Comparison of ENCODE assay signal across 8 cellular contexts in the genomic region with DNA sequence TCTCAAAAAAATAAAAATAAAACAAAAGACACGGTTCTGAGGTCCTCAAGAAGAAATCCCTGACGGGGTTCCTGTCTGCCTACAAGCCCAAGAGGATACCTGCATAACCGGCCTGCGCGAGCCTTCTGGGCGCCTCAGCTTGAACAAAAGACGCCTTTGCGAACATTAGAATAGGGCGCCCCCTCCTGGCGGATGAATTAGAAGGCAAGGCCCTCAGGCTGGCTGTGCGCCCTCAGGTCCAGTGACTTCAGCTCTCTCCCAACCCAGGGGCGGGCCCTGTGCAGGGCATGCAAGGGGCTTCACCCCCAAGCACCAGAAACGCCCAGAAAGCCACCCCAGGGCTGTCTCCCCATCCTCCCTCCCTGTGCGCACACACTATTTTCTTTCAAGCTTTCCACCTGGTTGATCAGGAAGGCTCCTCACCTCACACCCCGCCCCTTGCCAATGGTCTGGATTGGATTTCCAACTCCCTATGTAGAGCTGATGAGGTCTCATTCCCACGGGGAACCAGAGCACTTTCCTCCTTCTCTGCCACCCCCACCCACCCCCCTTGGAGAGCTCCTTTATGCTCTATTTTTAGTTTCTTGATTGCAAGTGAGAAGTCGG.
DNase-seq lines count a peak whose midpoint lies in the region; ATAC-seq, FAIRE-seq and TF ChIP-seq lines count a peak whose summit lies in the region.

No MANE protein-coding gene starts in this region.

- BruUV-seq in PC-9 (replicated peaks; lab: Mats Ljungman, UMichigan) (no TSS peak), GM12878 (replicated peaks; lab: Mats Ljungman, UMichigan) (no TSS peak)

- TF ChIP-seq POLR2A in GM12878 (IDR thresholded peaks at IDR 0.05; ENCODE audit: low read depth, low read length), result no peak

- SMC1A ChIA-PET in GM12878 (lab: Charles Lee; ENCODE audit: uncharacterized antibody, unreplicated experiment), result no interaction called here

- H3K36me3 ChIP-seq in DOHH2 (ENCODE audit: control insufficient read depth, low read length), result no peaks in the 10 kb centered on the region
- H3K36me3 ChIP-seq in PC-9 (ENCODE audit: low read depth), result no peaks in the 10 kb centered on the region
- no peaks in the 10 kb centered on the region for H3K36me3 ChIP-seq in GM12878 (ENCODE audit: control insufficient read depth in 2 of 2, insufficient read depth in 2 of 2, low read length in 1 of 2)
- H3K36me3 ChIP-seq in keratinocyte (ENCODE audit: control insufficient read depth in 2 of 2, extremely low read depth in 1 of 2, insufficient read depth in 2 of 2, low read length in 2 of 2), result no peaks in the 10 kb centered on the region

- H2AFZ ChIP-seq in PC-9, result no peak overlapping the region
- H2AFZ ChIP-seq in GM12878 (ENCODE audit: control insufficient read depth, low read depth, low read length), result no peak overlapping the region
- H2AFZ ChIP-seq in keratinocyte (ENCODE audit: control insufficient read depth, low read length), result no peak overlapping the region

- in situ Hi-C loops in GM12878 (cut with MboI), result no loop called here

- H3K9ac ChIP-seq in GM12878 (ENCODE audit: control insufficient read depth, insufficient read depth, low read length) (no peak overlapping the region), keratinocyte (ENCODE audit: control insufficient read depth, extremely low read depth, insufficient read depth, low read length) (no peak overlapping the region)

- WGBS in GM12878 (ENCODE audit: insufficient coverage, insufficient replicate concordance, low lambda C conversion rate, missing lambda C conversion rate), result 20% methylated on average over 17 of the region's 17 CpGs

- H4K20me1 ChIP-seq in DOHH2 (ENCODE audit: control insufficient read depth, insufficient read depth, low read depth, low read length) (no peaks in the 10 kb centered on the region), PC-9 (ENCODE audit: insufficient read depth) (no peaks in the 10 kb centered on the region), GM12878 (ENCODE audit: control insufficient read depth, insufficient read depth) (no peaks in the 10 kb centered on the region), keratinocyte (ENCODE audit: control insufficient read depth, extremely low read depth, insufficient read depth, low read length) (no peaks in the 10 kb centered on the region)

- H3K79me2 ChIP-seq in DOHH2 (ENCODE audit: control insufficient read depth, low read length) (no peaks in the 10 kb centered on the region), PC-9 (ENCODE audit: low read depth) (no peaks in the 10 kb centered on the region), GM12878 (ENCODE audit: control insufficient read depth, insufficient read depth, low read length) (no peaks in the 10 kb centered on the region), keratinocyte (ENCODE audit: control insufficient read depth, insufficient read depth, low read length) (no peaks in the 10 kb centered on the region)

- H3K27ac ChIP-seq in DOHH2 (ENCODE audit: low read depth, low read length), result no peak overlapping the region
- H3K27ac ChIP-seq in PC-9, result no peak overlapping the region
- H3K27ac ChIP-seq in GM12878 (ENCODE audit: control insufficient read depth, insufficient read depth), result no peak overlapping the region
- H3K27ac ChIP-seq in keratinocyte (ENCODE audit: control insufficient read depth, insufficient read depth, low read length), result no peak overlapping the region

- H3K4me2 ChIP-seq in DOHH2 (ENCODE audit: low read length), result no peak overlapping the region
- no peak overlapping the region for H3K4me2 ChIP-seq in PC-9
- H3K4me2 ChIP-seq in GM12878 (ENCODE audit: control insufficient read depth, insufficient read depth), result no peak overlapping the region
- H3K4me2 ChIP-seq in keratinocyte (ENCODE audit: control insufficient read depth, extremely low read depth, insufficient read depth, low read depth, low read length), result no peak overlapping the region

- H3K9me1 ChIP-seq in keratinocyte (ENCODE audit: control insufficient read depth, extremely low read depth, insufficient read depth, low read length), result no peaks in the 10 kb centered on the region

- H3K9me2 ChIP-seq in DOHH2 (replicated peaks; ENCODE audit: control insufficient read depth, low read length), result no peaks in the 10 kb centered on the region
- H3K9me2 ChIP-seq in PC-9 (ENCODE audit: insufficient read depth), result no peaks in the 10 kb centered on the region

- CTCF ChIA-PET in PC-9 (lab: Charles Lee), result no interaction called here
- CTCF ChIA-PET in GM12878 (lab: Yijun Ruan, JAX), result interaction anchor here (0.8 to 2.0 kb wide), 9 partner anchors 8 to 1175 kb away, joined by 3 to 8 read pairs (median 3); no protein-coding TSS in a partner anchor

- FAIRE-seq in GM12878 (lab: Jason Lieb, UNC), result peak; percentile 13
- FAIRE-seq in keratinocyte (lab: Jason Lieb, UNC), result no peak

- no peaks in the 10 kb centered on the region for H3K4me1 ChIP-seq in DOHH2 (ENCODE audit: control insufficient read depth, low read length)
- no peaks in the 10 kb centered on the region for H3K4me1 ChIP-seq in PC-9 (replicated peaks; ENCODE audit: insufficient read depth)
- H3K4me1 ChIP-seq in GM12878 (ENCODE audit: control insufficient read depth, insufficient read depth, low read length), result no peaks in the 10 kb centered on the region
- H3K4me1 ChIP-seq in keratinocyte (ENCODE audit: control insufficient read depth, extremely low read depth, insufficient read depth, low read length), result no peaks in the 10 kb centered on the region

- H3K4me3 ChIP-seq in DOHH2 (ENCODE audit: low read length) (no peak overlapping the region), PC-9 (no peak overlapping the region), GM12878 (no peak overlapping the region), keratinocyte (ENCODE audit: control insufficient read depth in 2 of 3, extremely low read depth in 1 of 3, insufficient read depth in 2 of 3, low read depth in 1 of 3, low read length in 3 of 3) (no peak overlapping the region)

- TF ChIP-seq EP300 in GM12878 (IDR thresholded peaks at IDR 0.05; ENCODE audit: borderline replicate concordance in 1 of 2, control insufficient read depth in 1 of 2, low read depth in 2 of 2, low read length in 2 of 2), result no peak

- no peaks in the 10 kb centered on the region for H3F3A ChIP-seq in DOHH2 (ENCODE audit: control insufficient read depth, insufficient read depth)
- H3F3A ChIP-seq in PC-9 (ENCODE audit: insufficient read depth, low read depth), result no peaks in the 10 kb centered on the region

- H3K27me3 ChIP-seq in DOHH2 (ENCODE audit: control insufficient read depth, low read length), result 0 out of 2 replicates have a peak, but pooled peaks cover 4% of the 10 kb centered on the region
- peaks cover 80% of the 10 kb centered on the region for H3K27me3 ChIP-seq in PC-9 (ENCODE audit: insufficient read depth, low read depth)
- H3K27me3 ChIP-seq in GM12878 (replicated peaks in 1 of 2; ENCODE audit: control insufficient read depth in 2 of 2, insufficient read depth in 2 of 2, low read length in 1 of 2), result peaks cover 5 to 12% of the 10 kb centered on the region in 2 experiments
- peaks cover 39% of the 10 kb centered on the region for H3K27me3 ChIP-seq in keratinocyte (ENCODE audit: control insufficient read depth, extremely low read depth, insufficient read depth, low read length)

- intact Hi-C loops in PC-9 (cut with micrococcal nuclease; ENCODE audit: unreplicated experiment), result no loop called here
- intact Hi-C loops in GM12878 (cut with micrococcal nuclease; ENCODE audit: unreplicated experiment), result loop anchor here (1.0 to 5.0 kb wide), 3 partner anchors 45 to 1175 kb away; no protein-coding TSS in a partner anchor

- TF ChIP-seq CTCF in DOHH2 (IDR thresholded peaks at IDR 0.05; ENCODE audit: low read depth, low read length, poor library complexity, severe bottlenecking) (peak; percentile 82), PC-9 (conservative IDR thresholded peaks at IDR 0.05) (peak; percentile 74), GM12878 (IDR thresholded peaks at IDR 0.05 in 2 of 3, conservative IDR thresholded peaks at IDR 0.05 in 1 of 3; ENCODE audit: control insufficient read depth in 2 of 3, extremely low read depth in 1 of 3, insufficient read depth in 1 of 3, low read depth in 3 of 3, low read length in 3 of 3) (peak; percentile 48 to 62 (median 55)), keratinocyte (optimal IDR thresholded peaks at IDR 0.05 in 1 of 3, IDR thresholded peaks at IDR 0.05 in 1 of 3, conservative IDR thresholded peaks at IDR 0.05 in 1 of 3; ENCODE audit: extremely low read depth in 1 of 3, insufficient read depth in 2 of 3, low read length in 3 of 3) (peak; percentile 68 to 79 (median 78))

- ATAC-seq in GM12878 (peak; percentile 88), GM18867 (IDR thresholded peaks at IDR 0.05; ENCODE audit: unreplicated experiment) (no peak), GM19328 (IDR thresholded peaks at IDR 0.05; ENCODE audit: unreplicated experiment) (no peak)

- dilution Hi-C loops in keratinocyte (cut with MboI; ENCODE audit: extremely low pct_ligation_motif_present, low sequenced_read_pairs), result no loop called here

- H3K9me3 ChIP-seq in DOHH2 (ENCODE audit: control insufficient read depth, insufficient read depth, low read length) (no peaks in the 10 kb centered on the region), PC-9 (ENCODE audit: insufficient read depth, low read depth) (no peaks in the 10 kb centered on the region), GM12878 (replicated peaks; ENCODE audit: control insufficient read depth, insufficient read depth, low read length) (no peaks in the 10 kb centered on the region), keratinocyte (ENCODE audit: control insufficient read depth, low read depth, low read length) (no peaks in the 10 kb centered on the region)

- POLR2A ChIA-PET in PC-9 (lab: Charles Lee; ENCODE audit: unreplicated experiment), result no interaction called here
- POLR2A ChIA-PET in GM12878 (lab: Charles Lee), result no interaction called here

- peak; percentile 61 for TF ChIP-seq RAD21 in GM12878 (IDR thresholded peaks at IDR 0.05; ENCODE audit: insufficient read depth, low read depth, low read length)

- DNase-seq in HuH-7.5 (ENCODE audit: low spot score), result peak; percentile 71
- DNase-seq in PC-9, result peak in 1 of 2 experiments; percentile 34
- DNase-seq in GM12878 (ENCODE audit: low read depth, low spot score), result no peak
- DNase-seq in keratinocyte (ENCODE audit: low read depth, low spot score), result peak; percentile 48
- DNase-seq in stimulated activated CD4-positive, alpha-beta T cell treated with anti-CD3 and anti-CD28 coated beads, TNF-alpha, amount 100 ng/mL, for 48 hours (ENCODE audit: low read depth in 3 of 3), result peak; percentile 33 to 61 (median 51)

- RAD21 ChIA-PET in GM12878 (lab: Charles Lee; ENCODE audit: unreplicated experiment), result interaction anchor here (0.6 to 1.1 kb wide), 3 partner anchors 22 to 1174 kb away, joined by 3 to 5 read pairs (median 3); no protein-coding TSS in a partner anchor

TF ChIP-seq in GM12878, 131 proteins besides CTCF, POLR2A, EP300 and RAD21:
- TF ChIP-seq SMC3 (IDR thresholded peaks at IDR 0.05; ENCODE audit: borderline replicate concordance, low read length) (peak; percentile 46; the same call in 1 of the 2 replicates), MTA2 (IDR thresholded peaks at IDR 0.05; ENCODE audit: low read depth) (no peak)
